In the genomic region with DNA sequence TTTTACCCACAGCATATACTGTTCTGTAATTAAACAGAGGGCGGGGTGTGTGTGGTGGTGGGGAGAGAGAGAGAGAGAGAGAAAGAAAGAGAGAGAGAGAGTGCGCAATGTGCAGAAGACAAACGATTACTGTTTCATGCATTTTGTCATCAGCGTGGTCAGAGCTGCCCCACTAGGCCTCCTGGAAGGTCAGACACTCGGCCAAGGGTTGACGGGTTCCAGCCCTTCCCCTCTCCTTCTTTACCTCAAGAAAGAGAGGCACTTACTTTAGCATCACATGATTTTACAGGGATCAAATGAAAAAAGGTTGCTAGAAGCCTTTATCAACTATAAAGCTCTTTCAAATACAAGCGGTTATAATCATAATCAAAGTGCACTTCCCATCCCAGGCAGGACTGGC, we compare ENCODE assay signal across 8 cellular contexts.
DNase-seq lines count a peak whose midpoint lies in the region; ATAC-seq and TF ChIP-seq lines count a peak whose summit lies in the region.
"Had no signal": no experiment of that assay in that cellular context is flagged by ENCODE, and none has a peak within 500 bp of the region (broad histone marks: within the 10 kb centered on the region; RNA-seq: fewer than 3 reads in every experiment).

No MANE protein-coding gene starts in this region.

- peaks cover 25% of the 10 kb centered on the region for H3K4me1 Mint-ChIP-seq in endodermal cell

- no peaks in the 10 kb centered on the region for H3K79me2 ChIP-seq in mesendoderm (ENCODE audit: control insufficient read depth, insufficient read depth, low read length)

- H3K56ac ChIP-seq in IMR-90 (ENCODE audit: extremely low read depth, insufficient read depth, low read length) (no peak overlapping the region), mesendoderm (ENCODE audit: low read length) (peak overlapping the region; percentile 79)

- H3K4me3 ChIP-seq in IMR-90 (ENCODE audit: insufficient read depth, low read depth, low read length): no peak overlapping the region
- peak overlapping the region; percentile 46 for H3K4me3 ChIP-seq in endodermal cell (ENCODE audit: low read length)
- no peak overlapping the region for H3K4me3 ChIP-seq in mesendoderm (ENCODE audit: low read length)

- peak overlapping the region; percentile 45 for H2BK120ac ChIP-seq in IMR-90 (ENCODE audit: low read depth, low read length)
- no peak overlapping the region for H2BK120ac ChIP-seq in mesendoderm (ENCODE audit: low read depth, low read length)

- peak overlapping the region; percentile 68 for H3K4ac ChIP-seq in IMR-90 (ENCODE audit: low read depth, low read length)
- H3K4ac ChIP-seq in mesendoderm (ENCODE audit: low read depth, low read length): no peak overlapping the region

- H3K36me3 ChIP-seq in IMR-90 (ENCODE audit: control insufficient read depth, insufficient read depth, low read length) (no peaks in the 10 kb centered on the region), endodermal cell (ENCODE audit: control insufficient read depth, insufficient read depth, low read length) (no peaks in the 10 kb centered on the region), mesendoderm (ENCODE audit: control insufficient read depth, insufficient read depth, low read length) (no peaks in the 10 kb centered on the region)

- POLR2A ChIA-PET in IMR-90 (lab: Charles Lee; ENCODE audit: unreplicated experiment): no interaction called here

- no peak overlapping the region for H2BK20ac ChIP-seq in IMR-90 (ENCODE audit: low read depth, low read length)

- no peaks in the 10 kb centered on the region for H3K9me3 Mint-ChIP-seq in endodermal cell

- DNase-seq in IMR-90 (no peak), endodermal cell (no peak), mesendoderm (no peak), OCI-M2 (lab: John Stamatoyannopoulos, UW; ENCODE audit: unreplicated experiment) (no peak), HuH-7.5 (ENCODE audit: low spot score) (no peak)

- dilution Hi-C loops in IMR-90 (cut with HindIII; ENCODE audit: low sequenced_read_pairs, unreplicated experiment): no loop called here

- H2AK9ac ChIP-seq in IMR-90 (replicated peaks; ENCODE audit: low read depth, low read length, poor library complexity): peak overlapping the region; percentile 87

- peak overlapping the region; percentile 17; the same call in 1 of the 2 replicates for H3K9ac ChIP-seq in IMR-90 (ENCODE audit: low read depth, low read length)
- H3K9ac ChIP-seq in endodermal cell (ENCODE audit: extremely low read depth, low read length, poor library complexity, severe bottlenecking): no peak overlapping the region
- H3K9ac ChIP-seq in mesendoderm (ENCODE audit: low read length): no peak overlapping the region

- CTCF ChIA-PET in IMR-90 (lab: Yijun Ruan, JAX): interaction anchor here (0.6 to 1.5 kb wide), 2 partner anchors 67 to 268 kb away, joined by 3 read pairs; no protein-coding TSS in a partner anchor

- H3K36me3 Mint-ChIP-seq in endodermal cell (ENCODE audit: low read depth): no peaks in the 10 kb centered on the region

- no peak for TF ChIP-seq CTCF in IMR-90 (conservative IDR thresholded peaks at IDR 0.05; ENCODE audit: low read depth, low read length)
- TF ChIP-seq CTCF in endodermal cell (conservative IDR thresholded peaks at IDR 0.05): no peak

- ATAC-seq in IMR-90 (ENCODE audit: low read depth): no peak
- no peak for ATAC-seq in HG02884 (IDR thresholded peaks at IDR 0.05; ENCODE audit: unreplicated experiment)

- H3K14ac ChIP-seq in IMR-90 (replicated peaks; ENCODE audit: low read depth, low read length): peak overlapping the region; percentile 19

- H4K20me1 ChIP-seq in IMR-90 (ENCODE audit: insufficient read depth, low read length): no peaks in the 10 kb centered on the region

- H3K79me1 ChIP-seq in IMR-90 (ENCODE audit: low read depth in 1 of 2, low read length in 2 of 2) (no peaks in the 10 kb centered on the region), mesendoderm (ENCODE audit: low read length) (no peaks in the 10 kb centered on the region)

- H2AFZ ChIP-seq in IMR-90 (replicated peaks; ENCODE audit: low read length, poor library complexity): peak overlapping the region; percentile 96

- no peak for TF ChIP-seq RAD21 in IMR-90 (IDR thresholded peaks at IDR 0.05; ENCODE audit: low read length)

- H3K27ac ChIP-seq in IMR-90 (ENCODE audit: insufficient read depth, low read length): peak overlapping the region; percentile 11; the same call in 1 of the 2 replicates
- peak overlapping the region; percentile 71 for H3K27ac ChIP-seq in endodermal cell (ENCODE audit: low read depth, low read length)
- H3K27ac ChIP-seq in mesendoderm (ENCODE audit: low read depth, low read length): no peak overlapping the region
- peak overlapping the region; percentile 94 for H3K27ac ChIP-seq in temporal lobe (ENCODE audit: low read depth, low read length)

- H3K27me3 ChIP-seq in IMR-90 (ENCODE audit: control insufficient read depth, insufficient read depth, low read length): no peaks in the 10 kb centered on the region
- no peaks in the 10 kb centered on the region for H3K27me3 ChIP-seq in endodermal cell (ENCODE audit: control insufficient read depth, insufficient read depth, low read length, poor library complexity, severe bottlenecking)
- no peaks in the 10 kb centered on the region for H3K27me3 ChIP-seq in mesendoderm (ENCODE audit: insufficient read depth, low read length, poor library complexity)

- H4K8ac ChIP-seq in IMR-90 (ENCODE audit: low read depth in 2 of 2, low read length in 2 of 2): peak overlapping the region; percentile 62 to 92
- H4K8ac ChIP-seq in mesendoderm (ENCODE audit: low read depth, low read length): no peak overlapping the region

- intact Hi-C loops in IMR-90 (cut with micrococcal nuclease): no loop called here

- H3K27ac Mint-ChIP-seq in endodermal cell: peak overlapping the region; percentile 72
- H3K27ac Mint-ChIP-seq: activated naive CD8-positive, alpha-beta T cell had no signal

- H3K27me3 Mint-ChIP-seq in endodermal cell (ENCODE audit: insufficient read depth): peaks cover 19% of the 10 kb centered on the region

- peak overlapping the region; percentile 5; the same call in 1 of the 2 replicates for H3K18ac ChIP-seq in IMR-90 (ENCODE audit: low read depth, low read length)
- no peak overlapping the region for H3K18ac ChIP-seq in mesendoderm (ENCODE audit: low read length)

- H3K9me3 ChIP-seq in IMR-90 (ENCODE audit: control insufficient read depth, insufficient read depth, low read length): no peaks in the 10 kb centered on the region
- peaks cover 6% of the 10 kb centered on the region for H3K9me3 ChIP-seq in endodermal cell (ENCODE audit: control insufficient read depth, low read length)

- H2BK15ac ChIP-seq in IMR-90 (ENCODE audit: low read depth, low read length): no peak overlapping the region
- no peak overlapping the region for H2BK15ac ChIP-seq in mesendoderm (replicated peaks; ENCODE audit: low read depth)

- H4K91ac ChIP-seq in IMR-90 (ENCODE audit: insufficient read depth, low read depth, low read length): peak overlapping the region; percentile 84

- peak overlapping the region; percentile 58; the same call in 1 of the 2 replicates for H4K5ac ChIP-seq in IMR-90 (ENCODE audit: low read depth, low read length)
- no peak overlapping the region for H4K5ac ChIP-seq in mesendoderm (ENCODE audit: low read length)

- peak overlapping the region; percentile 57 for H3K4me3 Mint-ChIP-seq in endodermal cell

- no TSS peak for BruUV-seq in IMR-90 (replicated peaks; lab: Mats Ljungman, UMichigan)

- peak overlapping the region; percentile 72; the same call in 1 of the 2 replicates for H3K23ac ChIP-seq in IMR-90 (ENCODE audit: low read depth, low read length)
- H3K23ac ChIP-seq in mesendoderm (ENCODE audit: low read length): no peak overlapping the region

- TF ChIP-seq POLR2A in IMR-90 (IDR thresholded peaks at IDR 0.05; ENCODE audit: low read depth, low read length): no peak

- H2BK5ac ChIP-seq in IMR-90 (ENCODE audit: low read depth, low read length, poor library complexity, severe bottlenecking) (no peak overlapping the region), mesendoderm (ENCODE audit: low read length) (no peak overlapping the region)

- H2AK5ac ChIP-seq in IMR-90 (ENCODE audit: low read depth, low read length) (peak overlapping the region; percentile 25; the same call in 1 of the 2 replicates), mesendoderm (ENCODE audit: low read length) (no peak overlapping the region)

- H3K4me2 ChIP-seq in IMR-90 (ENCODE audit: low read depth, low read length) (peak overlapping the region; percentile 56), mesendoderm (ENCODE audit: low read length) (peak overlapping the region; percentile 32)

- in situ Hi-C loops in IMR-90 (cut with MboI; ENCODE audit: low sequenced_read_pairs): no loop called here

- H3K4me1 ChIP-seq in IMR-90 (ENCODE audit: control insufficient read depth, insufficient read depth, low read length) (peaks cover 8% of the 10 kb centered on the region; the same call in 1 of the 2 replicates), endodermal cell (ENCODE audit: control insufficient read depth, insufficient read depth, low read length) (peaks cover 8% of the 10 kb centered on the region), mesendoderm (ENCODE audit: control insufficient read depth, low read depth, low read length) (peaks cover 2% of the 10 kb centered on the region)

- peaks cover 3% of the 10 kb centered on the region; the same call in 1 of the 2 replicates for H3K9me1 ChIP-seq in IMR-90 (ENCODE audit: insufficient read depth, low read length)

- WGBS in IMR-90 (ENCODE audit: extremely low coverage in 2 of 2, insufficient read length in 1 of 2), 2 experiments: no CpG with 5 or more reads among the region's 7 CpGs
- 76 to 80% methylated on average over 3 to 7 of the region's 7 CpGs for WGBS in endodermal cell (ENCODE audit: insufficient coverage in 1 of 2, insufficient read length in 1 of 2), 2 experiments
- no CpG with 5 or more reads among the region's 7 CpGs for WGBS in mesendoderm (ENCODE audit: extremely low coverage, insufficient coverage, low lambda C conversion rate)

TF ChIP-seq in IMR-90, 13 proteins besides CTCF, POLR2A, EP300 and RAD21 (continues in another document):
- TF ChIP-seq, protein P1, sequence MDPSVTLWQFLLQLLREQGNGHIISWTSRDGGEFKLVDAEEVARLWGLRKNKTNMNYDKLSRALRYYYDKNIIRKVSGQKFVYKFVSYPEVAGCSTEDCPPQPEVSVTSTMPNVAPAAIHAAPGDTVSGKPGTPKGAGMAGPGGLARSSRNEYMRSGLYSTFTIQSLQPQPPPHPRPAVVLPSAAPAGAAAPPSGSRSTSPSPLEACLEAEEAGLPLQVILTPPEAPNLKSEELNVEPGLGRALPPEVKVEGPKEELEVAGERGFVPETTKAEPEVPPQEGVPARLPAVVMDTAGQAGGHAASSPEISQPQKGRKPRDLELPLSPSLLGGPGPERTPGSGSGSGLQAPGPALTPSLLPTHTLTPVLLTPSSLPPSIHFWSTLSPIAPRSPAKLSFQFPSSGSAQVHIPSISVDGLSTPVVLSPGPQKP (IDR thresholded peaks at IDR 0.05; ENCODE audit: borderline replicate concordance, low read depth, low read length): no peak
- TF ChIP-seq CHD1 (IDR thresholded peaks at IDR 0.05; ENCODE audit: low read depth, low read length): no peak
- TF ChIP-seq FOS (IDR thresholded peaks at IDR 0.05; ENCODE audit: low read depth, low read length): no peak
- no peak for TF ChIP-seq MXI1 (IDR thresholded peaks at IDR 0.05; ENCODE audit: borderline replicate concordance, low read depth, low read length)
- TF ChIP-seq MAZ (IDR thresholded peaks at IDR 0.05; ENCODE audit: borderline replicate concordance, low read depth, low read length): no peak
